35 cellular contexts compared by ENCODE assay signal in genomic region chr6:136863752-136864151, GRCh38. TPM values are rescaled to one million over a fixed set of nuclear protein-coding genes. Genes with fewer than 3 reads are reported as not detected.
"Had no signal": no experiment of that assay in that cellular context is flagged by ENCODE, and none has a peak within 500 bp of the region (broad histone marks: within the 10 kb centered on the region; RNA-seq: fewer than 3 reads in every experiment).

No MANE protein-coding gene starts in this region.

- DNase-seq: activated CD4-positive, alpha-beta T cell treated with anti-CD3 and anti-CD28 coated beads for 36 hours; activated CD4-positive, alpha-beta T cell treated with anti-CD3 and anti-CD28 coated beads, Interleukin-2, amount 10 ng/mL, durations not matched to agents 7 days and 5 days; activated CD4-positive, alpha-beta T cell treated with anti-CD3 and anti-CD28 coated beads, Interleukin-2, amount 50 U/mL, for 48 hours; activated CD8-positive, alpha-beta memory T cell treated with anti-CD3 and anti-CD28 coated beads, Interleukin-2, amount 50 U/mL, for 4 hours; activated gamma-delta T cell treated with Interleukin-2 at 50 U/mL for 16 hours; activated naive CD4-positive, alpha-beta T cell treated with anti-CD3 and anti-CD28 coated beads for 36 hours; activated T-cell treated with anti-CD3 and anti-CD28 coated beads for 4 hours; activated T-cell treated with anti-CD3 and anti-CD28 coated beads, Interleukin-2, amount 50 U/mL, for 4 hours; adrenal gland; body of pancreas; Kasumi-1; MM.1S; MV-4-11; NCI-H1092; NCI-H1436 treated with DMSO at 0.1 percent for 48 hours; NCI-H187 treated with DMSO at 0.1 percent for 48 hours; NCI-H2081; NCI-H2171 treated with DMSO at 0.1 percent for 48 hours; NCI-H2227 treated with DMSO at 0.1 percent for 48 hours; NCI-H446; NCI-H510A treated with DMSO at 0.1 percent for 48 hours; NCI-H526 treated with DMSO at 0.1 percent for 48 hours; NCI-H82; NK-92 treated with Interleukin-12 subunit alpha and Interleukin-12 subunit beta, amount 100 ng/mL, for 24 hours; PC-9; Right ventricle myocardium superior had no signal

- H3K36me3 ChIP-seq: adrenal gland, breast epithelium had no signal

- H3K36me3 Mint-ChIP-seq: activated naive CD4-positive, alpha-beta T cell treated with anti-CD3 and anti-CD28 coated beads, Interleukin-2, amount 50 U/mL, for 72 hours; WTC11 had no signal

- H3K27me3 Mint-ChIP-seq: activated CD4-positive, alpha-beta T cell treated with anti-CD3 and anti-CD28 coated beads for 36 hours; activated CD4-positive, alpha-beta T cell treated with anti-CD3 and anti-CD28 coated beads, Interleukin-2, amount 10 ng/mL, durations not matched to agents 7 days and 5 days had no signal

- ATAC-seq: activated CD4-positive, alpha-beta T cell treated with anti-CD3 and anti-CD28 coated beads for 36 hours; activated CD4-positive, CD25-positive, alpha-beta regulatory T cell treated with anti-CD3 and anti-CD28 coated beads, Interleukin-2, amount 50 U/mL, for 24 hours; activated naive CD4-positive, alpha-beta T cell treated with anti-CD3 and anti-CD28 coated beads, Interleukin-2, amount 50 U/mL, for 72 hours; activated T-cell treated with anti-CD3 and anti-CD28 coated beads, Interleukin-2, amount 50 U/mL, for 4 hours; body of pancreas; WTC11 had no signal

- H2AFZ ChIP-seq: PC-9 had no signal

- H3K4me1 Mint-ChIP-seq: activated CD4-positive, alpha-beta T cell treated with anti-CD3 and anti-CD28 coated beads for 36 hours; activated CD4-positive, alpha-beta T cell treated with anti-CD3 and anti-CD28 coated beads, Interleukin-2, amount 10 ng/mL, durations not matched to agents 7 days and 5 days; WTC11 had no signal

- H3K27ac Mint-ChIP-seq: activated CD4-positive, alpha-beta T cell treated with anti-CD3 and anti-CD28 coated beads for 36 hours; activated CD4-positive, alpha-beta T cell treated with anti-CD3 and anti-CD28 coated beads, Interleukin-2, amount 10 ng/mL, durations not matched to agents 7 days and 5 days; activated naive CD4-positive, alpha-beta T cell treated with anti-CD3 and anti-CD28 coated beads for 36 hours; activated naive CD4-positive, alpha-beta T cell treated with anti-CD3 and anti-CD28 coated beads, Interleukin-2, amount 50 U/mL, for 72 hours; activated T-helper 1 cell treated with anti-CD3 and anti-CD28 coated beads, Interleukin-12 subunit alpha, Interleukin-12 subunit beta, Interleukin-2, Interleukin-4 antibody, amounts not matched to agents 30 ng/mL and 10 ng/mL and 1 ng/mL, durations not matched to agents 14 hours and 24 hours and 36 hours; T-helper 1 cell treated with Interleukin-12 subunit alpha and Interleukin-12 subunit beta and Interleukin-4 antibody, amounts not matched to agents 30 μg/mL and 1 μg/mL, for 36 hours; T-helper 2 cell treated with Interferon-gamma antibody and Interleukin-4, amounts not matched to agents 5 μg/mL and 100 μg/mL, for 36 hours; WTC11 had no signal

- H3K27ac ChIP-seq: adrenal gland, body of pancreas, breast epithelium, PC-9 had no signal

- H3K4me1 ChIP-seq: adrenal gland, breast epithelium had no signal

- H3K4me3 ChIP-seq: adrenal gland, body of pancreas, breast epithelium, PC-9 had no signal

- H3K4me3 Mint-ChIP-seq: activated CD4-positive, alpha-beta T cell treated with anti-CD3 and anti-CD28 coated beads for 36 hours; activated CD4-positive, alpha-beta T cell treated with anti-CD3 and anti-CD28 coated beads, Interleukin-2, amount 10 ng/mL, durations not matched to agents 7 days and 5 days; activated naive CD4-positive, alpha-beta T cell treated with anti-CD3 and anti-CD28 coated beads for 36 hours; activated T-cell treated with anti-CD3 and anti-CD28 coated beads, Interleukin-2, amount 50 U/mL, for 4 hours; activated T-helper 1 cell treated with anti-CD3 and anti-CD28 coated beads, Interleukin-12 subunit alpha, Interleukin-12 subunit beta, Interleukin-2, Interleukin-4 antibody, amounts not matched to agents 30 ng/mL and 10 ng/mL and 1 ng/mL, durations not matched to agents 14 hours and 24 hours and 36 hours; T-helper 1 cell treated with Interleukin-12 subunit alpha and Interleukin-12 subunit beta and Interleukin-4 antibody, amounts not matched to agents 30 μg/mL and 1 μg/mL, for 36 hours; T-helper 2 cell treated with Interferon-gamma antibody and Interleukin-4, amounts not matched to agents 5 μg/mL and 100 μg/mL, for 36 hours; WTC11 had no signal

- H3K9me3 ChIP-seq: adrenal gland, body of pancreas, breast epithelium had no signal

- H3K27me3 ChIP-seq: adrenal gland, body of pancreas, breast epithelium had no signal

- H3K9me3 Mint-ChIP-seq: activated CD4-positive, alpha-beta T cell treated with anti-CD3 and anti-CD28 coated beads, Interleukin-2, amount 10 ng/mL, durations not matched to agents 7 days and 5 days; activated naive CD4-positive, alpha-beta T cell treated with anti-CD3 and anti-CD28 coated beads for 36 hours; activated naive CD4-positive, alpha-beta T cell treated with anti-CD3 and anti-CD28 coated beads, Interleukin-2, amount 50 U/mL, for 72 hours; activated T-cell treated with anti-CD3 and anti-CD28 coated beads, Interleukin-2, amount 50 U/mL, for 4 hours; activated T-helper 1 cell treated with anti-CD3 and anti-CD28 coated beads, Interleukin-12 subunit alpha, Interleukin-12 subunit beta, Interleukin-2, Interleukin-4 antibody, amounts not matched to agents 30 ng/mL and 10 ng/mL and 1 ng/mL, durations not matched to agents 14 hours and 24 hours and 36 hours; T-helper 1 cell treated with Interleukin-12 subunit alpha and Interleukin-12 subunit beta and Interleukin-4 antibody, amounts not matched to agents 30 μg/mL and 1 μg/mL, for 36 hours; T-helper 2 cell treated with Interferon-gamma antibody and Interleukin-4, amounts not matched to agents 5 μg/mL and 100 μg/mL, for 36 hours; WTC11 had no signal

- H3K4me2 ChIP-seq: PC-9 had no signal

RNA-seq across cellular contexts. Expression of gene SLC35D3, which starts 58.3 kb away (rescaled TPM):
- total RNA-seq: activated CD4-positive, alpha-beta T cell treated with anti-CD3 and anti-CD28 coated beads for 36 hours; activated CD4-positive, alpha-beta T cell treated with anti-CD3 and anti-CD28 coated beads, Interleukin-2, amount 10 ng/mL, durations not matched to agents 7 days and 5 days; activated naive CD4-positive, alpha-beta T cell treated with anti-CD3 and anti-CD28 coated beads for 36 hours; activated naive CD4-positive, alpha-beta T cell treated with anti-CD3 and anti-CD28 coated beads, Interleukin-2, amount 50 U/mL, for 72 hours; activated T-cell treated with anti-CD3 and anti-CD28 coated beads, Interleukin-2, amount 50 U/mL, for 4 hours; activated T-helper 1 cell treated with anti-CD3 and anti-CD28 coated beads, Interleukin-12 subunit alpha, Interleukin-12 subunit beta, Interleukin-2, Interleukin-4 antibody, amounts not matched to agents 30 ng/mL and 10 ng/mL and 1 ng/mL, durations not matched to agents 14 hours and 24 hours and 36 hours; astrocyte; body of pancreas; breast epithelium; cardiac septum; PC-9; Right ventricle myocardium superior had no signal
